ENCODE assay signal across 1 cellular context in genomic region chr18:8799593-8799992, GRCh38.
TF ChIP-seq lines count a peak whose summit lies in the region.

No MANE protein-coding gene starts in this region.

TF ChIP-seq in IMR-90, 13 proteins besides CTCF, POLR2A, EP300 and RAD21:
- TF ChIP-seq MAFK (IDR thresholded peaks at IDR 0.05; ENCODE audit: low read depth, low read length), result no peak
- TF ChIP-seq MXI1 (IDR thresholded peaks at IDR 0.05; ENCODE audit: borderline replicate concordance, low read depth, low read length), result no peak
- no peak for TF ChIP-seq BHLHE40 (IDR thresholded peaks at IDR 0.05; ENCODE audit: low read depth, low read length)
- TF ChIP-seq FOS (IDR thresholded peaks at IDR 0.05; ENCODE audit: low read depth, low read length), result no peak
- TF ChIP-seq SMC3 (IDR thresholded peaks at IDR 0.05; ENCODE audit: low read depth, low read length), result no peak
- TF ChIP-seq, protein P1, sequence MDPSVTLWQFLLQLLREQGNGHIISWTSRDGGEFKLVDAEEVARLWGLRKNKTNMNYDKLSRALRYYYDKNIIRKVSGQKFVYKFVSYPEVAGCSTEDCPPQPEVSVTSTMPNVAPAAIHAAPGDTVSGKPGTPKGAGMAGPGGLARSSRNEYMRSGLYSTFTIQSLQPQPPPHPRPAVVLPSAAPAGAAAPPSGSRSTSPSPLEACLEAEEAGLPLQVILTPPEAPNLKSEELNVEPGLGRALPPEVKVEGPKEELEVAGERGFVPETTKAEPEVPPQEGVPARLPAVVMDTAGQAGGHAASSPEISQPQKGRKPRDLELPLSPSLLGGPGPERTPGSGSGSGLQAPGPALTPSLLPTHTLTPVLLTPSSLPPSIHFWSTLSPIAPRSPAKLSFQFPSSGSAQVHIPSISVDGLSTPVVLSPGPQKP (IDR thresholded peaks at IDR 0.05; ENCODE audit: borderline replicate concordance, low read depth, low read length), result no peak
- TF ChIP-seq RFX5 (IDR thresholded peaks at IDR 0.05; ENCODE audit: low read depth, low read length), result no peak
- TF ChIP-seq USF2 (IDR thresholded peaks at IDR 0.05; ENCODE audit: low read depth, low read length), result no peak
- no peak for TF ChIP-seq RCOR1 (IDR thresholded peaks at IDR 0.05; ENCODE audit: insufficient replicate concordance, low read length)
- no peak for TF ChIP-seq NFE2L2 (IDR thresholded peaks at IDR 0.05; ENCODE audit: low read depth, low read length)
- no peak for TF ChIP-seq CHD1 (IDR thresholded peaks at IDR 0.05; ENCODE audit: low read depth, low read length)
- no peak for TF ChIP-seq CEBPB (IDR thresholded peaks at IDR 0.05; ENCODE audit: low read depth, low read length)
- no peak for TF ChIP-seq MAZ (IDR thresholded peaks at IDR 0.05; ENCODE audit: borderline replicate concordance, low read depth, low read length)
